Comparison of ENCODE assay signal across 8 cellular contexts in the genomic region with DNA sequence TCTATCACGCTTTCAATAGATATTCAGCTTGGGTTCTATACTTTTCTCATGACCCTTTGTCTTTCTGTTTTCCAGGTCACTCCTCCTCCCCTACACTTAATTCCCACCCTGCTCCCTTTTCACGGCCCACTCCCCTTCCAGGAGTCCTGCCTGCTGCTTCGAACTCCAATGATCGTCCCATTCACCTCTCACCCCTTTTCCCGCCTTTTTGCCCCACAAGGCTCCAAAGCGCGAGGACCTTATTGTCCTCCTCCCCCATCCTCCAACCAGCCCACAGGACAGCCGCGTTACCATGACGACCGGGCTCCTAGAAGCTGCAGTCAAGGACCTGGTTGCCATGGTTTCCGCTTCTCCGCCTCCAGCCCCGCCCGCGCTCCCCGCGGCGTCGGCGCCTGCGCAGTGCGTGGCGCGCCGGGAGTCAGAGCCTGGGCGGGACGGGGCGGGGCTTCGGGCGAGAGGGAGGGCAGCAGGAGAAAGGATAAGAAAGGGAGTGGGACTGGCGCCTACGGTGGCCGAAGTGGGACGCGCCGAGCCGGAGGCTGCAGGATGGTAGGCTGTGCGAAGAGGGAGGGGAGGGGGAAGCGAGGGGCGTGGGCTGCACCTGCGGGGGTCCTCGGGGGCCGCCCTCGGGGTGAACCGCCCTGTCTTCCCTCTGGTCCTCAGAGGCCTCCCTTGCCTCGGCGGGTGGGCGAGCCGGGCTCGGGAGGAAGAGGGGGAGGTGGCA. TPM values are rescaled to one million over a fixed set of nuclear protein-coding genes. Genes with fewer than 3 reads are reported as not detected.
DNase-seq lines count a peak whose midpoint lies in the region; ATAC-seq and TF ChIP-seq lines count a peak whose summit lies in the region.

A gene (plus strand): TSS at position 508 of the 724 bp plus-strand sequence. CDS start 39 bp downstream, at position 547.

- no peak for TF ChIP-seq CTCF in AG09319 (IDR thresholded peaks at IDR 0.05; ENCODE audit: low read depth, low read length)

- peaks cover 11% of the 10 kb centered on the region for H3K36me3 Mint-ChIP-seq in activated CD4-positive, alpha-beta T cell treated with anti-CD3 and anti-CD28 coated beads, Interleukin-2, amount 10 ng/mL, durations not matched to agents 24 days and 14 days (ENCODE audit: low read depth)

- ATAC-seq in HG03442 (IDR thresholded peaks at IDR 0.05; ENCODE audit: unreplicated experiment): peak; percentile 68

- H3K27ac Mint-ChIP-seq in activated CD4-positive, alpha-beta T cell treated with anti-CD3 and anti-CD28 coated beads, Interleukin-2, amount 10 ng/mL, durations not matched to agents 24 days and 14 days: peak within 1 kb of the TSS; percentile 65

- DNase-seq in AG09319 (ENCODE audit: extremely low read depth, low read depth) (peak; percentile 81), GM19238 (ENCODE audit: insufficient read length, low spot score) (peak; percentile 98), NCI-H524 treated with DMSO at 0.1 percent for 48 hours (lab: John Stamatoyannopoulos, UW) (peak; percentile 80), kidney tubule cell (ENCODE audit: low spot score) (peak; percentile 96)
- DNase-seq in activated CD4-positive, alpha-beta T cell treated with anti-CD3 and anti-CD28 coated beads, Interleukin-2, amount 10 ng/mL, durations not matched to agents 24 days and 14 days: peak; percentile 98
- peak; percentile 79 to 93 (median 90) for DNase-seq in stimulated activated CD4-positive, alpha-beta T cell treated with anti-CD3 and anti-CD28 coated beads, Interleukin-1b, Interleukin-23, amount 100 ng/mL, for 24 hours (ENCODE audit: low read depth in 4 of 4, low spot score in 1 of 4)

- H3K4me1 Mint-ChIP-seq in activated CD4-positive, alpha-beta T cell treated with anti-CD3 and anti-CD28 coated beads, Interleukin-2, amount 10 ng/mL, durations not matched to agents 24 days and 14 days: peaks cover 14% of the 10 kb centered on the region

- intact Hi-C loops in activated CD4-positive, alpha-beta T cell treated with anti-CD3 and anti-CD28 coated beads, Interleukin-2, amount 10 ng/mL, durations not matched to agents 24 days and 14 days (cut with micrococcal nuclease): loop anchor here (1.0 kb wide), 2 partner anchors 11 to 90 kb away; a partner anchor contains a TSS

- peak within 1 kb of the TSS; percentile 86 for H3K4me3 Mint-ChIP-seq in activated CD4-positive, alpha-beta T cell treated with anti-CD3 and anti-CD28 coated beads, Interleukin-2, amount 10 ng/mL, durations not matched to agents 24 days and 14 days

- peaks cover 18% of the 10 kb centered on the region for H3K27me3 Mint-ChIP-seq in activated CD4-positive, alpha-beta T cell treated with anti-CD3 and anti-CD28 coated beads, Interleukin-2, amount 10 ng/mL, durations not matched to agents 24 days and 14 days

- peak within 1 kb of the TSS; percentile 19 for H3K27ac ChIP-seq in cingulate gyrus (ENCODE audit: low read depth, low read length)

- H3K9me3 Mint-ChIP-seq in activated CD4-positive, alpha-beta T cell treated with anti-CD3 and anti-CD28 coated beads, Interleukin-2, amount 10 ng/mL, durations not matched to agents 24 days and 14 days: peaks cover 3% of the 10 kb centered on the region

RNA-seq across cellular contexts. Expression of the gene that starts here (rescaled TPM):
- 44.2 and 49.2 TPM in 2 replicates for total RNA-seq in activated CD4-positive, alpha-beta T cell treated with anti-CD3 and anti-CD28 coated beads, Interleukin-2, amount 10 ng/mL, durations not matched to agents 24 days and 14 days

Comparison
In these comparisons a context has a peak if more than half of its experiments do, and no peak if none do; other contexts are left out.
1. Peak in every context shown above with its lines: DNase-seq, ATAC-seq and H3K27ac ChIP-seq.